In genomic region chr10:4766449-4766848, GRCh38 we compare ENCODE assay signal across 16 cellular contexts. TPM values are rescaled to one million over a fixed set of nuclear protein-coding genes. Genes with fewer than 3 reads are reported as not detected.
A peak's percentile ranks its signal among the peaks of the same experiment; 100 is the strongest.
DNase-seq lines count a peak whose midpoint lies in the region; ATAC-seq, FAIRE-seq and TF ChIP-seq lines count a peak whose summit lies in the region.
"Had no signal": no experiment of that assay in that cellular context is flagged by ENCODE, and none has a peak within 500 bp of the region (broad histone marks: within the 10 kb centered on the region; RNA-seq: fewer than 3 reads in every experiment).

No MANE protein-coding gene starts in this region.

- no peak overlapping the region for H3K27ac Mint-ChIP-seq in T-helper 17 cell
- H3K27ac Mint-ChIP-seq: H9; T-helper 2 cell treated with Interferon-gamma antibody and Interleukin-4, amounts not matched to agents 5 μg/mL and 100 μg/mL, for 36 hours had no signal

- H3K4me3 ChIP-seq in foreskin fibroblast (ENCODE audit: low read depth in 1 of 2, low read length in 2 of 2) (no peak overlapping the region), psoas muscle (no peak overlapping the region)

- no peak overlapping the region for H3K4me3 Mint-ChIP-seq in T-helper 17 cell
- H3K4me3 Mint-ChIP-seq: H9; T-helper 2 cell treated with Interferon-gamma antibody and Interleukin-4, amounts not matched to agents 5 μg/mL and 100 μg/mL, for 36 hours had no signal

- peaks cover 19% of the 10 kb centered on the region for H3K27me3 Mint-ChIP-seq in T-helper 17 cell

- no peaks in the 10 kb centered on the region for H3K9me3 ChIP-seq in psoas muscle
- no peaks in the 10 kb centered on the region for H3K9me3 ChIP-seq in T-helper 17 cell (ENCODE audit: control insufficient read depth, low read length, poor library complexity, severe bottlenecking)
- H3K9me3 ChIP-seq: BE2C had no signal

- H3K36me3 ChIP-seq in psoas muscle (ENCODE audit: insufficient read depth in 1 of 2, low read depth in 1 of 2): no peaks in the 10 kb centered on the region
- H3K36me3 ChIP-seq: BE2C had no signal

- H3K27ac ChIP-seq in psoas muscle: peak overlapping the region; percentile 61
- H3K27ac ChIP-seq: KMS-11 had no signal

- no peaks in the 10 kb centered on the region for H3K27me3 ChIP-seq in psoas muscle (ENCODE audit: insufficient read depth in 3 of 3, low read length in 2 of 3)
- H3K27me3 ChIP-seq: BE2C had no signal

- H3K4me1 ChIP-seq in psoas muscle: peaks cover 69% of the 10 kb centered on the region
- H3K4me1 ChIP-seq: BE2C had no signal

- no peaks in the 10 kb centered on the region for H3K4me1 Mint-ChIP-seq in T-helper 17 cell

- TF ChIP-seq CTCF in foreskin fibroblast (IDR thresholded peaks at IDR 0.05; ENCODE audit: low read depth, low read length) (no peak), psoas muscle (IDR thresholded peaks at IDR 0.05) (no peak)

- peak; percentile 83 for FAIRE-seq in TTC549 (lab: Jason Lieb, UNC)

- DNase-seq in ELR (ENCODE audit: low read depth) (peak; percentile 55), foreskin fibroblast (peak; percentile 21 to 50), psoas muscle (no peak), T-helper 17 cell (no peak), NCI-H1105 treated with DMSO at 0.1 percent for 48 hours (lab: John Stamatoyannopoulos, UW) (no peak), T-helper 9 cell (no peak)
- DNase-seq: activated CD4-positive, alpha-beta T cell treated with anti-CD3 and anti-CD28 coated beads, Interleukin-2, amount 50 U/mL, for 1 hour; BE2C; H9; NCI-H1694 treated with DMSO at 0.1 percent for 48 hours; NCI-H510A; stimulated activated CD4-positive, alpha-beta T cell treated with anti-CD3 and anti-CD28 coated beads, Interleukin-15, amount 100 ng/mL, for 24 hours had no signal

- 42 to 54% (median 47%) methylated on average over 3 of the region's 3 CpGs for WGBS in psoas muscle, 3 donors

- no peaks in the 10 kb centered on the region for H3K36me3 Mint-ChIP-seq in T-helper 17 cell (ENCODE audit: low read depth)

- intact Hi-C loops in psoas muscle (cut with DNase I): loop anchor here (2.0 to 10.0 kb wide), 6 partner anchors 104 to 1528 kb away; partner anchors contain the start of gene KLF6 (in 1 of the 2)

- ATAC-seq in psoas muscle (peak in 1 of 4 donors; percentile 21), T-helper 17 cell (no peak), GM19351 (IDR thresholded peaks at IDR 0.05; ENCODE audit: unreplicated experiment) (no peak)

RNA-seq across cellular contexts. Expression of gene AKR1E2, which starts 59.6 kb away (rescaled TPM):
- total RNA-seq in psoas muscle (1 to 10 TPM; 1.8 to 5.1 (median 3.4) TPM), T-helper 17 cell (1 to 10 TPM; 4.3 to 6.8 TPM)
- 1 to 10 TPM in 1 of 3 donors, under 1 TPM in 2; 0.65 to 1.8 (median 0.73) TPM for polyA plus RNA-seq in psoas muscle

Comparison
In these comparisons a context has a peak if more than half of its experiments do, and no peak if none do; other contexts are left out.
1. DNase-seq: peak in ELR (single experiment) and foreskin fibroblast (2 of 2); none in psoas muscle (0 of 2), T-helper 17 cell (0 of 3), NCI-H1105 treated with DMSO at 0.1 percent for 48 hours (single experiment) and T-helper 9 cell (single experiment).